Comparison of ENCODE assay signal across 10 cellular contexts in genomic region chr3:16300881-16301359, GRCh38. TPM values are rescaled to one million over a fixed set of nuclear protein-coding genes. Genes with fewer than 3 reads are reported as not detected.
DNase-seq lines count a peak whose midpoint lies in the region; ATAC-seq and FAIRE-seq lines count a peak whose summit lies in the region.
"Had no signal": no experiment of that assay in that cellular context is flagged by ENCODE, and none has a peak within 500 bp of the region (broad histone marks: within the 10 kb centered on the region; RNA-seq: fewer than 3 reads in every experiment).

No MANE protein-coding gene starts in this region.

- no peak overlapping the region for H3K4me3 ChIP-seq in small intestine (ENCODE audit: low read depth in 1 of 2, low read length in 2 of 2)

- peaks cover 59% of the 10 kb centered on the region for H3K36me3 Mint-ChIP-seq in activated T-helper 1 cell treated with anti-CD3 and anti-CD28 coated beads, Interleukin-12 subunit alpha, Interleukin-12 subunit beta, Interleukin-2, Interleukin-4 antibody, amounts not matched to agents 30 ng/mL and 10 ng/mL and 1 ng/mL, durations not matched to agents 14 hours and 24 hours and 36 hours (ENCODE audit: low read depth)

- H3K27ac Mint-ChIP-seq in activated T-helper 1 cell treated with anti-CD3 and anti-CD28 coated beads, Interleukin-12 subunit alpha, Interleukin-12 subunit beta, Interleukin-2, Interleukin-4 antibody, amounts not matched to agents 30 ng/mL and 10 ng/mL and 1 ng/mL, durations not matched to agents 14 hours and 24 hours and 36 hours = peak overlapping the region; percentile 95

- intact Hi-C loops in activated T-helper 1 cell treated with anti-CD3 and anti-CD28 coated beads, Interleukin-12 subunit alpha, Interleukin-12 subunit beta, Interleukin-2, Interleukin-4 antibody, amounts not matched to agents 30 ng/mL and 10 ng/mL and 1 ng/mL, durations not matched to agents 14 hours and 24 hours and 36 hours (cut with micrococcal nuclease) = loop anchor here (1.0 to 10.0 kb wide), 5 partner anchors 8 to 724 kb away; partner anchors contain the start of gene RFTN1

- no peaks in the 10 kb centered on the region for H3K27me3 ChIP-seq in small intestine (ENCODE audit: control insufficient read depth in 2 of 2, insufficient read depth in 2 of 2, low read length in 2 of 2)

- peak overlapping the region; percentile 87 for H3K4me3 Mint-ChIP-seq in activated T-helper 1 cell treated with anti-CD3 and anti-CD28 coated beads, Interleukin-12 subunit alpha, Interleukin-12 subunit beta, Interleukin-2, Interleukin-4 antibody, amounts not matched to agents 30 ng/mL and 10 ng/mL and 1 ng/mL, durations not matched to agents 14 hours and 24 hours and 36 hours

- H3K36me3 ChIP-seq in small intestine (ENCODE audit: control insufficient read depth in 2 of 2, insufficient read depth in 2 of 2, low read length in 2 of 2) = peaks cover 2 to 12% of the 10 kb centered on the region in 2 donors

- peak; percentile 15 for DNase-seq in NK-92 treated with Interleukin-12 subunit alpha and Interleukin-12 subunit beta, amount 100 ng/mL, for 24 hours (lab: John Stamatoyannopoulos, UW)
- DNase-seq in NK-92 (lab: John Stamatoyannopoulos, UW; ENCODE audit: unreplicated experiment) (no peak), small intestine (peak; percentile 64), DMS114 treated with DMSO at 0.1 percent for 48 hours (lab: John Stamatoyannopoulos, UW; ENCODE audit: unreplicated experiment) (no peak), iPS-NIHi11 (ENCODE audit: low spot score) (no peak), NCI-H774 (lab: John Stamatoyannopoulos, UW) (no peak)
- peak; percentile 63 for DNase-seq in activated T-helper 1 cell treated with anti-CD3 and anti-CD28 coated beads, Interleukin-12 subunit alpha, Interleukin-12 subunit beta, Interleukin-2, Interleukin-4 antibody, amounts not matched to agents 30 ng/mL and 10 ng/mL and 1 ng/mL, durations not matched to agents 14 hours and 24 hours and 36 hours (ENCODE audit: low spot score)

- WGBS in small intestine, 3 donors = 69 to 94% (median 75%) methylated on average over 2 of the region's 2 CpGs

- FAIRE-seq in small intestine (lab: Jason Lieb, UNC) = no peak
- FAIRE-seq: A204.1, endometrium had no signal

- H3K4me1 Mint-ChIP-seq in activated T-helper 1 cell treated with anti-CD3 and anti-CD28 coated beads, Interleukin-12 subunit alpha, Interleukin-12 subunit beta, Interleukin-2, Interleukin-4 antibody, amounts not matched to agents 30 ng/mL and 10 ng/mL and 1 ng/mL, durations not matched to agents 14 hours and 24 hours and 36 hours (ENCODE audit: low read depth) = peaks cover 96% of the 10 kb centered on the region

- peaks cover 0 to 2% of the 10 kb centered on the region in 2 donors for H3K4me1 ChIP-seq in small intestine (ENCODE audit: control insufficient read depth in 2 of 2, insufficient read depth in 1 of 2, low read depth in 1 of 2, low read length in 1 of 2)

- peak; percentile 79 for ATAC-seq in HG03175 (IDR thresholded peaks at IDR 0.05; ENCODE audit: unreplicated experiment)

- H3K27ac ChIP-seq in small intestine (ENCODE audit: low read depth in 1 of 2, low read length in 1 of 2) = peak overlapping the region; percentile 16 to 56

- no peaks in the 10 kb centered on the region for H3K27me3 Mint-ChIP-seq in activated T-helper 1 cell treated with anti-CD3 and anti-CD28 coated beads, Interleukin-12 subunit alpha, Interleukin-12 subunit beta, Interleukin-2, Interleukin-4 antibody, amounts not matched to agents 30 ng/mL and 10 ng/mL and 1 ng/mL, durations not matched to agents 14 hours and 24 hours and 36 hours (ENCODE audit: insufficient read depth)

- H3K9me3 Mint-ChIP-seq in activated T-helper 1 cell treated with anti-CD3 and anti-CD28 coated beads, Interleukin-12 subunit alpha, Interleukin-12 subunit beta, Interleukin-2, Interleukin-4 antibody, amounts not matched to agents 30 ng/mL and 10 ng/mL and 1 ng/mL, durations not matched to agents 14 hours and 24 hours and 36 hours = no peaks in the 10 kb centered on the region

- H3K9me3 ChIP-seq in small intestine (ENCODE audit: control insufficient read depth, low read depth) = no peaks in the 10 kb centered on the region

RNA-seq across cellular contexts. Expression of gene OXNAD1, which starts 35.9 kb away (rescaled TPM):
- 29.5 and 31.1 TPM in 2 replicates for total RNA-seq in activated T-helper 1 cell treated with anti-CD3 and anti-CD28 coated beads, Interleukin-12 subunit alpha, Interleukin-12 subunit beta, Interleukin-2, Interleukin-4 antibody, amounts not matched to agents 30 ng/mL and 10 ng/mL and 1 ng/mL, durations not matched to agents 14 hours and 24 hours and 36 hours
- 10 to 100 TPM; 15.3 to 28.4 (median 16.5) TPM for polyA plus RNA-seq in small intestine

RNA-seq across cellular contexts. Expression of gene DPH3, which starts 36.2 kb away (rescaled TPM):
- 28.1 and 36.6 TPM in 2 replicates for total RNA-seq in activated T-helper 1 cell treated with anti-CD3 and anti-CD28 coated beads, Interleukin-12 subunit alpha, Interleukin-12 subunit beta, Interleukin-2, Interleukin-4 antibody, amounts not matched to agents 30 ng/mL and 10 ng/mL and 1 ng/mL, durations not matched to agents 14 hours and 24 hours and 36 hours
- polyA plus RNA-seq in small intestine = 10 to 100 TPM; 16.6 to 38.0 (median 35.7) TPM

Comparison
In these comparisons a context has a peak if more than half of its experiments do, and no peak if none do; other contexts are left out.
1. DNase-seq: peak in NK-92 treated with Interleukin-12 subunit alpha and Interleukin-12 subunit beta, amount 100 ng/mL, for 24 hours (single experiment), activated T-helper 1 cell treated with anti-CD3 and anti-CD28 coated beads, Interleukin-12 subunit alpha, Interleukin-12 subunit beta, Interleukin-2, Interleukin-4 antibody, amounts not matched to agents 30 ng/mL and 10 ng/mL and 1 ng/mL, durations not matched to agents 14 hours and 24 hours and 36 hours (single experiment) and small intestine (single experiment); none in NK-92 (single experiment), DMS114 treated with DMSO at 0.1 percent for 48 hours (single experiment), iPS-NIHi11 (single experiment) and NCI-H774 (single experiment).